Comparison of ENCODE assay signal across 8 cellular contexts in the genomic region with DNA sequence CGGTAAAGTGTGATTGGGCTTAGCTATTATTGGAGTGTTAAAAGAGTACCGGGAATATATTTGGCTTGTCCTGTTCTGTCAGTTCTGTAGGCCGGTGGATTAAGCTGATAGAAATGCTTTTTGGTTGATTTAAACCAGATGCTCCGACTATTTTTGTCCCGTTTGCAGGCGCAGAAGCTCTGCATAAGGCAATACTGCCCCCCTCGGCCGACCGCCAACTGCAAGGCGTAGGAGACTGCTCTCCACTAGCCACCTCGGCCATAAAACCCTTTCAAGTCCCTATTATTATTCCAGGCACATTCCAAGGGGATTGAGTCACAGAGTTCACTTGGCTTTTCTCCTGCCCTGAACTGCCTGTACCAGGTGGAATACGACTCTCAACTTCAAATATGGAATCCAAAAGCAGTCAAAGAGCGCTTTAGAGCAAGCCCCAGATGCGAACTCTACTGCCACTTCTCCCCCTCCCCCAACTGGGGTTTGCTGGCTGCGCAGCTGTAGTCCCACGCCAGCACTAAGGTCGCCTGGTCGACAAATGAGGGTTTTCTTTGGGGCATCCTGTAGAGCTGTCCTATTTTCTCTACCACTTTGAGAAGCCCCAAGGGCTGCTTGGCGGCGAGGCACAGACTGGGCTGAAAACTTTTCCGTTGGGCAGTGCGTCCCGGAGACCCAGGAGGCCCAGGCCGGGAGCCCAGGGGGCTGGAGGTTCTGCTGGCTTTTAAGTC.
A peak's percentile ranks its signal among the peaks of the same experiment; 100 is the strongest.
DNase-seq lines count a peak whose midpoint lies in the region; ATAC-seq and TF ChIP-seq lines count a peak whose summit lies in the region.

No MANE protein-coding gene starts in this region.

- intact Hi-C loops in activated CD4-positive, alpha-beta T cell treated with anti-CD3 and anti-CD28 coated beads for 36 hours (cut with DNase I, micrococcal nuclease), result loop anchor here (1.0 to 5.0 kb wide), 15 partner anchors 78 to 812 kb away; a partner anchor contains a TSS
- intact Hi-C loops in colonic mucosa (cut with DNase I), result loop anchor here (5.0 to 10.0 kb wide), 4 partner anchors 88 to 462 kb away; a partner anchor contains a TSS
- intact Hi-C loops in left colon (cut with DNase I, micrococcal nuclease), result loop anchor here in 1 of 2 donors (5.0 to 10.0 kb wide), 3 partner anchors 165 to 412 kb away; a partner anchor contains a TSS

- peak overlapping the region; percentile 53 for H3K4me3 ChIP-seq in colonic mucosa

- peak overlapping the region; percentile 80 for H3K4me3 Mint-ChIP-seq in activated CD4-positive, alpha-beta T cell treated with anti-CD3 and anti-CD28 coated beads for 36 hours

- no peaks in the 10 kb centered on the region for H3K36me3 ChIP-seq in colonic mucosa

- POLR2A ChIA-PET in activated CD4-positive, alpha-beta T cell treated with anti-CD3 and anti-CD28 coated beads for 36 hours (lab: Charles Lee), result interaction anchor here (1.0 to 1.6 kb wide), 2 partner anchors 78 to 164 kb away, joined by 3 read pairs; a partner anchor contains a TSS

- H3K9ac ChIP-seq in colonic mucosa (ENCODE audit: low read depth in 2 of 2, low read length in 2 of 2), result peak overlapping the region; percentile 72 to 84

- H3K27ac ChIP-seq in colonic mucosa, result peak overlapping the region; percentile 97

- ATAC-seq in GM19025 (IDR thresholded peaks at IDR 0.05; ENCODE audit: low read depth, unreplicated experiment) (peak; percentile 37), HG03342 (IDR thresholded peaks at IDR 0.05; ENCODE audit: unreplicated experiment) (peak; percentile 48), left colon (peak; percentile 73)
- ATAC-seq in activated CD4-positive, alpha-beta T cell treated with anti-CD3 and anti-CD28 coated beads for 36 hours, result peak; percentile 72

- DNase-seq in AG20443 (ENCODE audit: low spot score) (peak; percentile 90), NCI-H345 (lab: John Stamatoyannopoulos, UW) (peak; percentile 79), colonic mucosa (peak; percentile 96), left colon (peak; percentile 97)
- peak; percentile 92 for DNase-seq in activated CD4-positive, alpha-beta T cell treated with anti-CD3 and anti-CD28 coated beads for 36 hours
- peak; percentile 69 for DNase-seq in stimulated activated CD4-positive, alpha-beta T cell treated with anti-CD3 and anti-CD28 coated beads, Interleukin-1b, Interleukin-23, amount 100 ng/mL, for 4 hours (ENCODE audit: low read depth in 2 of 2)

- H3K9me3 Mint-ChIP-seq in activated CD4-positive, alpha-beta T cell treated with anti-CD3 and anti-CD28 coated beads for 36 hours (ENCODE audit: low read depth), result no peaks in the 10 kb centered on the region

- H3K27me3 ChIP-seq in colonic mucosa, result no peaks in the 10 kb centered on the region

- peak; percentile 72 for TF ChIP-seq CTCF in colonic mucosa (IDR thresholded peaks at IDR 0.05)

- H3K4me1 ChIP-seq in colonic mucosa, result no peaks in the 10 kb centered on the region

- CTCF ChIA-PET in activated CD4-positive, alpha-beta T cell treated with anti-CD3 and anti-CD28 coated beads for 36 hours (lab: Charles Lee), result interaction anchor here (0.5 to 4.6 kb wide), 34 partner anchors 10 to 601 kb away, joined by 3 to 66 read pairs (median 4); no protein-coding TSS in a partner anchor

- peaks cover 25% of the 10 kb centered on the region for H3K4me1 Mint-ChIP-seq in activated CD4-positive, alpha-beta T cell treated with anti-CD3 and anti-CD28 coated beads for 36 hours

- peak overlapping the region; percentile 86 for H3K27ac Mint-ChIP-seq in activated CD4-positive, alpha-beta T cell treated with anti-CD3 and anti-CD28 coated beads for 36 hours

- H3K9me3 ChIP-seq in colonic mucosa, result no peaks in the 10 kb centered on the region

- no peaks in the 10 kb centered on the region for H3K27me3 Mint-ChIP-seq in activated CD4-positive, alpha-beta T cell treated with anti-CD3 and anti-CD28 coated beads for 36 hours

- no peaks in the 10 kb centered on the region for H3K36me3 Mint-ChIP-seq in activated CD4-positive, alpha-beta T cell treated with anti-CD3 and anti-CD28 coated beads for 36 hours (ENCODE audit: low read depth)

Comparison
In these comparisons a context has a peak if more than half of its experiments do, and no peak if none do; other contexts are left out.
1. Peak in every context shown above with its lines: DNase-seq, ATAC-seq, H3K4me3 ChIP-seq and H3K27ac ChIP-seq.